In genomic region chr10:7043051-7043653, GRCh38 we compare ENCODE assay signal across 21 cellular contexts.
"Had no signal": no experiment of that assay in that cellular context is flagged by ENCODE, and none has a peak within 500 bp of the region (broad histone marks: within the 10 kb centered on the region; RNA-seq: fewer than 3 reads in every experiment).

No MANE protein-coding gene starts in this region.

- H3K9me3 Mint-ChIP-seq: central memory CD8-positive, alpha-beta T cell had no signal

- DNase-seq: effector memory CD4-positive, alpha-beta T cell; heart right ventricle; hypothalamus; islet precursor cell; left ventricle myocardium inferior; mesendoderm; naive B cell; nucleus accumbens; ovary; small intestine; stimulated activated CD4-positive, alpha-beta T cell treated with anti-CD3 and anti-CD28 coated beads, Interleukin-4, amount 100 ng/mL, for 1 hour; stimulated activated CD8-positive, alpha-beta memory T cell treated with anti-CD3 and anti-CD28 coated beads, Interleukin-4, amount 100 ng/mL, for 48 hours; testis had no signal

- ATAC-seq: esophagus mucosa; heart right ventricle; stimulated activated memory B cell treated with anti-CD40 and anti-IgM and Interleukin-4, amounts not matched to agents 10 μg/mL and 1 μg/mL and 100 μg/mL, for 72 hours had no signal

- H3K9me3 ChIP-seq: heart right ventricle, left ventricle myocardium inferior, ovary, right atrium auricular region, testis, tibial nerve had no signal

- H3K27ac ChIP-seq: heart right ventricle, left ventricle myocardium inferior, ovary, right atrium auricular region, testis, tibial nerve had no signal

- H3K36me3 Mint-ChIP-seq: naive B cell; stimulated activated memory B cell treated with anti-CD40 and anti-IgM and Interleukin-4, amounts not matched to agents 10 μg/mL and 1 μg/mL and 100 μg/mL, for 72 hours had no signal

- H3K27ac Mint-ChIP-seq: naive B cell; stimulated activated memory B cell treated with anti-CD40 and anti-IgM and Interleukin-4, amounts not matched to agents 10 μg/mL and 1 μg/mL and 100 μg/mL, for 72 hours; stimulated activated naive CD8-positive, alpha-beta T cell treated with anti-CD3 and anti-CD28 coated beads, Interleukin-15, Interleukin-2, amounts not matched to agents 100 ng/mL and 50 ng/mL, for 24 hours had no signal

- H3K36me3 ChIP-seq: heart right ventricle, left ventricle myocardium inferior, ovary, right atrium auricular region, tibial nerve had no signal

- H3K4me3 ChIP-seq: heart right ventricle, left ventricle myocardium inferior, ovary, right atrium auricular region, testis, tibial nerve had no signal

- H3K27me3 ChIP-seq: ovary, right atrium auricular region, testis, tibial nerve had no signal

- H3K27me3 Mint-ChIP-seq: central memory CD8-positive, alpha-beta T cell had no signal

- FAIRE-seq: endometrium, frontal cortex, small intestine had no signal

- H3K4me1 ChIP-seq: left ventricle myocardium inferior, right atrium auricular region, testis had no signal

- H3K4me3 Mint-ChIP-seq: central memory CD8-positive, alpha-beta T cell; naive B cell; stimulated activated memory B cell treated with anti-CD40 and anti-IgM and Interleukin-4, amounts not matched to agents 10 μg/mL and 1 μg/mL and 100 μg/mL, for 72 hours; stimulated activated naive CD8-positive, alpha-beta T cell treated with anti-CD3 and anti-CD28 coated beads, Interleukin-15, Interleukin-2, amounts not matched to agents 100 ng/mL and 50 ng/mL, for 24 hours had no signal
